ENCODE assay signal across 17 cellular contexts in genomic region chr20:61973515-61974356, GRCh38.
A peak's percentile ranks its signal among the peaks of the same experiment; 100 is the strongest.
DNase-seq lines count a peak whose midpoint lies in the region; ATAC-seq, FAIRE-seq and TF ChIP-seq lines count a peak whose summit lies in the region.
"Had no signal": no experiment of that assay in that cellular context is flagged by ENCODE, and none has a peak within 500 bp of the region (broad histone marks: within the 10 kb centered on the region; RNA-seq: fewer than 3 reads in every experiment).

No MANE protein-coding gene starts in this region.

- no peaks in the 10 kb centered on the region for H3K79me2 ChIP-seq in OCI-LY7 (ENCODE audit: insufficient read depth, low read depth, low read length)

- H4K91ac ChIP-seq in mesenchymal stem cell (ENCODE audit: low read length) = peak overlapping the region; percentile 35

- no peak overlapping the region for H2BK15ac ChIP-seq in mesenchymal stem cell (ENCODE audit: low read depth, poor library complexity, severe bottlenecking)

- H3K9me2 ChIP-seq in OCI-LY7 (ENCODE audit: insufficient read depth, low read length) = no peaks in the 10 kb centered on the region

- H3K4me2 ChIP-seq in OCI-LY7 (ENCODE audit: low read length) (no peak overlapping the region), mesenchymal stem cell (ENCODE audit: low read length, poor library complexity, severe bottlenecking) (no peak overlapping the region)

- no peak overlapping the region for H3K23ac ChIP-seq in mesenchymal stem cell (ENCODE audit: low read length in 2 of 2)

- no peak overlapping the region for H3K4ac ChIP-seq in mesenchymal stem cell (ENCODE audit: low read depth in 1 of 2, low read length in 2 of 2)

- TF ChIP-seq CTCF in right atrium auricular region (IDR thresholded peaks at IDR 0.05) (no peak), OCI-LY7 (conservative IDR thresholded peaks at IDR 0.05; ENCODE audit: low read length) (0 out of 2 replicates have a peak, but pooled peaks have one; percentile 30)

- H2AK5ac ChIP-seq in mesenchymal stem cell (ENCODE audit: low read length, severe bottlenecking) = no peak overlapping the region

- H3K14ac ChIP-seq in mesenchymal stem cell (ENCODE audit: low read length in 2 of 2) = no peak overlapping the region

- H2BK5ac ChIP-seq in mesenchymal stem cell (ENCODE audit: low read depth, low read length, poor library complexity, severe bottlenecking) = no peak overlapping the region

- BruUV-seq in OCI-LY7 (replicated peaks; lab: Mats Ljungman, UMichigan) = no TSS peak

- WGBS in mesenchymal stem cell = 97% methylated on average over 24 of the region's 25 CpGs

- H3K27me3 ChIP-seq in right atrium auricular region = no peaks in the 10 kb centered on the region
- no peaks in the 10 kb centered on the region for H3K27me3 ChIP-seq in mesenchymal stem cell (ENCODE audit: control insufficient read depth in 1 of 2, insufficient read depth in 1 of 2, low read length in 2 of 2)
- H3K27me3 ChIP-seq: SJCRH30 had no signal

- H3K9me3 ChIP-seq in right atrium auricular region = no peaks in the 10 kb centered on the region
- H3K9me3 ChIP-seq in OCI-LY7 (ENCODE audit: low read length) = no peaks in the 10 kb centered on the region
- no peaks in the 10 kb centered on the region for H3K9me3 ChIP-seq in mesenchymal stem cell (ENCODE audit: control insufficient read depth, low read length)
- H3K9me3 ChIP-seq: SJCRH30 had no signal

- no peak for FAIRE-seq in GM12891 (lab: Jason Lieb, UNC)

- CTCF ChIA-PET in OCI-LY7 (lab: Charles Lee; ENCODE audit: unreplicated experiment) = no interaction called here

- no peak for TF ChIP-seq POLR2A in GM12891 (IDR thresholded peaks at IDR 0.05; ENCODE audit: low read depth, low read length)

- ATAC-seq in HG02885 (IDR thresholded peaks at IDR 0.05; ENCODE audit: poor library complexity, unreplicated experiment) = no peak

- H3K18ac ChIP-seq in mesenchymal stem cell (ENCODE audit: low read depth in 1 of 2, low read length in 2 of 2) = no peak overlapping the region

- H3K36me3 ChIP-seq in right atrium auricular region (peaks cover 18% of the 10 kb centered on the region), OCI-LY7 (ENCODE audit: insufficient read depth, low read length) (peaks cover 33% of the 10 kb centered on the region), mesenchymal stem cell (ENCODE audit: control insufficient read depth in 1 of 2, insufficient read depth in 2 of 2, low read depth in 1 of 2, low read length in 2 of 2) (peaks cover 32 to 47% of the 10 kb centered on the region in 2 experiments)

- DNase-seq in cardiac septum (ENCODE audit: low spot score) = peak; percentile 39
- DNase-seq in right atrium auricular region (ENCODE audit: low spot score) = no peak
- no peak for DNase-seq in OCI-LY7 (ENCODE audit: low spot score)
- no peak for DNase-seq in mesenchymal stem cell
- DNase-seq in NOMO-1 (lab: John Stamatoyannopoulos, UW; ENCODE audit: unreplicated experiment in 2 of 2) = no peak
- DNase-seq in GM12891 (ENCODE audit: insufficient read length, low spot score) = no peak
- DNase-seq: Calu3; CD4-positive, CD25-positive, alpha-beta regulatory T cell; DMS79 treated with DMSO at 0.1 percent for 48 hours; GDM1; GM23248; NCI-H1930; NCI-H2171; NCI-H510A; NCI-H82; SJCRH30 had no signal

- intact Hi-C loops in cardiac septum (cut with DNase I) = no loop called here
- intact Hi-C loops in OCI-LY7 (cut with micrococcal nuclease; ENCODE audit: unreplicated experiment) = no loop called here

- no peak overlapping the region for H4K8ac ChIP-seq in mesenchymal stem cell (ENCODE audit: low read length)

- H3K4me1 ChIP-seq in right atrium auricular region = no peaks in the 10 kb centered on the region
- no peaks in the 10 kb centered on the region for H3K4me1 ChIP-seq in OCI-LY7 (ENCODE audit: insufficient read depth, low read length, poor library complexity, severe bottlenecking)
- no peaks in the 10 kb centered on the region for H3K4me1 ChIP-seq in mesenchymal stem cell (ENCODE audit: control insufficient read depth, insufficient read depth, low read depth, low read length)
- H3K4me1 ChIP-seq: SJCRH30 had no signal

- H3K4me3 ChIP-seq in right atrium auricular region (no peak overlapping the region), OCI-LY7 (ENCODE audit: low read depth, low read length, poor library complexity, severe bottlenecking) (no peak overlapping the region), mesenchymal stem cell (ENCODE audit: insufficient read depth in 1 of 2, low read depth in 1 of 2, low read length in 2 of 2) (no peak overlapping the region)
- H3K4me3 ChIP-seq: GM23248, SJCRH30 had no signal

- H2AFZ ChIP-seq in OCI-LY7 (ENCODE audit: low read length) = no peak overlapping the region
- H2AFZ ChIP-seq in mesenchymal stem cell (ENCODE audit: low read depth, low read length) = no peak overlapping the region
- H2AFZ ChIP-seq: GM23248 had no signal

- H3K27ac ChIP-seq in right atrium auricular region (no peak overlapping the region), OCI-LY7 (ENCODE audit: low read depth, low read length, poor library complexity, severe bottlenecking) (no peak overlapping the region), mesenchymal stem cell (ENCODE audit: low read length, poor library complexity, severe bottlenecking) (no peak overlapping the region)
- H3K27ac ChIP-seq: GM23248, SJCRH30 had no signal

- no peak overlapping the region for H3K9ac ChIP-seq in mesenchymal stem cell (ENCODE audit: low read length)
- H3K9ac ChIP-seq: GM23248 had no signal

- H3K79me1 ChIP-seq in mesenchymal stem cell (replicated peaks; ENCODE audit: low read length, poor library complexity, severe bottlenecking) = peaks cover 8% of the 10 kb centered on the region

- no peak overlapping the region for H2BK120ac ChIP-seq in mesenchymal stem cell (ENCODE audit: low read depth, low read length)

- H2BK12ac ChIP-seq in mesenchymal stem cell (ENCODE audit: low read length in 2 of 2) = no peak overlapping the region

- POLR2A ChIA-PET in OCI-LY7 (lab: Charles Lee) = interaction anchor here (0.6 kb wide), 1 partner anchor 140 kb away, joined by 3 read pairs; no protein-coding TSS in a partner anchor

- no peaks in the 10 kb centered on the region for H4K20me1 ChIP-seq in OCI-LY7 (ENCODE audit: insufficient read depth, low read length)

TF ChIP-seq in GM12891, 5 proteins besides CTCF, POLR2A, EP300 and RAD21:
- TF ChIP-seq POLR2AphosphoS5 (IDR thresholded peaks at IDR 0.05; ENCODE audit: low read depth, low read length) (no peak), PAX5 (IDR thresholded peaks at IDR 0.05; ENCODE audit: insufficient read depth, low read length, severe bottlenecking) (no peak), POU2F2 (IDR thresholded peaks at IDR 0.05; ENCODE audit: low read depth, low read length) (no peak), SPI1 (IDR thresholded peaks at IDR 0.05; ENCODE audit: low read depth, low read length) (no peak), TAF1 (IDR thresholded peaks at IDR 0.05; ENCODE audit: low read depth, low read length) (no peak)
